ENCODE assay signal across 13 cellular contexts in the genomic region with DNA sequence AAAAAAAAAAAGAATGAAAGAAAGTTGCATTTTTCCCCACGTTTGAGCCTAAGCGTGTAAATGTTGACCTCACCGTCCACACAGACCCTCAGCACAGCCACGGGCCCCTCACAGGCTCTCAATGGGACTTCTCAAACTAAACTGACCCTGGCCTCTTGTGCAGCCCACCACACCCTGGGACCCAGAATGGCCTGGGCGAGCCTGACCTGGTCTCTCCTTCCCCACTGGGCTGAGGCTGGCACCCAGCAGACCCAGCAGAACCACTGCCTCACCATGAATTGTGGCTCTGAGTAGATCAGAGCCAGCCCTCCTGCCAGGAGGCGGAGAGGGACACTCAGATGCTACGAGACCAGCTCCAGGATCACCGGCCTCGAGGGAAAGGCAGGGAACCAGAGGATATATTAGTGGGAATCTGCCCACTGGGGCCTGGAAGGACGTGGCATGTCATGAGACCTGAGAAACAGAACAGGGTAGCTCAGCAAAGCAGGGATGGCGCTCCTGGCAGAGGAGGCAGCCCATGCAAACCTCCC.
DNase-seq lines count a peak whose midpoint lies in the region; ATAC-seq and TF ChIP-seq lines count a peak whose summit lies in the region.
"Had no signal": no experiment of that assay in that cellular context is flagged by ENCODE, and none has a peak within 500 bp of the region (broad histone marks: within the 10 kb centered on the region; RNA-seq: fewer than 3 reads in every experiment).

No MANE protein-coding gene starts in this region.

- H3K36me3 ChIP-seq in heart right ventricle (peaks cover 0 to 9% (median 0%) of the 10 kb centered on the region in 9 donors), endodermal cell (ENCODE audit: control insufficient read depth, insufficient read depth, low read length) (no peaks in the 10 kb centered on the region)

- DNase-seq in left ventricle myocardium superior, result peak; percentile 17
- DNase-seq in heart right ventricle, result no peak
- DNase-seq in endodermal cell, result no peak
- DNase-seq in nephron progenitor cell, result no peak
- no peak for DNase-seq in activated T-cell treated with anti-CD3 and anti-CD28 coated beads for 4 hours
- no peak for DNase-seq in NCI-H1105 (lab: John Stamatoyannopoulos, UW)
- no peak for DNase-seq in HT-29 (ENCODE audit: low spot score)
- DNase-seq: C1 segment of cervical spinal cord; CD4-positive, alpha-beta T cell; DMS79 had no signal

- ATAC-seq in left ventricle myocardium superior, result no peak
- ATAC-seq in heart right ventricle, result no peak
- ATAC-seq: GM12878, HCT116 had no signal

- H3K4me3 Mint-ChIP-seq in endodermal cell (no peak overlapping the region), nephron progenitor cell (no peak overlapping the region)
- H3K4me3 Mint-ChIP-seq: B cell; CD4-positive, alpha-beta T cell had no signal

- H3K4me1 ChIP-seq in heart right ventricle, result no peaks in the 10 kb centered on the region
- no peaks in the 10 kb centered on the region for H3K4me1 ChIP-seq in endodermal cell (ENCODE audit: control insufficient read depth, insufficient read depth, low read length)

- H3K9me3 ChIP-seq in heart right ventricle (peaks cover 0 to 2% (median 0%) of the 10 kb centered on the region in 11 donors), endodermal cell (ENCODE audit: control insufficient read depth, low read length) (no peaks in the 10 kb centered on the region)

- H3K4me3 ChIP-seq in heart right ventricle (no peak overlapping the region), endodermal cell (ENCODE audit: low read length) (no peak overlapping the region)
- H3K4me3 ChIP-seq: GM12878 had no signal

- H3K36me3 Mint-ChIP-seq in endodermal cell (ENCODE audit: low read depth), result no peaks in the 10 kb centered on the region
- H3K36me3 Mint-ChIP-seq in nephron progenitor cell (ENCODE audit: low read depth), result peaks cover 9% of the 10 kb centered on the region

- H3K27ac ChIP-seq in heart right ventricle (no peak overlapping the region), endodermal cell (ENCODE audit: low read depth, low read length) (no peak overlapping the region)

- TF ChIP-seq CTCF in heart right ventricle (IDR thresholded peaks at IDR 0.05), result no peak
- no peak for TF ChIP-seq CTCF in endodermal cell (conservative IDR thresholded peaks at IDR 0.05)
- TF ChIP-seq CTCF in nephron progenitor cell (IDR thresholded peaks at IDR 0.05), result no peak

- H3K4me1 Mint-ChIP-seq in endodermal cell (peaks cover 4% of the 10 kb centered on the region), nephron progenitor cell (peaks cover 81% of the 10 kb centered on the region)
- H3K4me1 Mint-ChIP-seq: B cell had no signal

- intact Hi-C loops in left ventricle myocardium superior (cut with micrococcal nuclease), result no loop called here
- intact Hi-C loops in heart right ventricle (cut with DNase I), result no loop called here

- WGBS in heart right ventricle, 2 donors, result 84 to 88% methylated on average over 11 of the region's 11 CpGs
- WGBS in endodermal cell (ENCODE audit: insufficient coverage in 1 of 2, insufficient read length in 1 of 2), 2 experiments, result 91 to 93% methylated on average over 10 to 11 of the region's 11 CpGs

- H3K27ac Mint-ChIP-seq in endodermal cell (peak overlapping the region; percentile 81), nephron progenitor cell (peak overlapping the region; percentile 71)
- H3K27ac Mint-ChIP-seq: CD4-positive, alpha-beta T cell had no signal

- H3K27me3 ChIP-seq in heart right ventricle (peaks cover 0 to 39% (median 22%) of the 10 kb centered on the region in 7 donors), endodermal cell (ENCODE audit: control insufficient read depth, insufficient read depth, low read length, poor library complexity, severe bottlenecking) (no peaks in the 10 kb centered on the region)

- H3K27me3 Mint-ChIP-seq in endodermal cell (ENCODE audit: insufficient read depth) (no peaks in the 10 kb centered on the region), nephron progenitor cell (ENCODE audit: low read depth, poor library complexity) (peaks cover 3% of the 10 kb centered on the region)

- no peak overlapping the region for H3K9ac ChIP-seq in endodermal cell (ENCODE audit: extremely low read depth, low read length, poor library complexity, severe bottlenecking)

- H3K9me3 Mint-ChIP-seq in endodermal cell (no peaks in the 10 kb centered on the region), nephron progenitor cell (peaks cover 5% of the 10 kb centered on the region)
- H3K9me3 Mint-ChIP-seq: CD4-positive, alpha-beta T cell had no signal
